In genomic region chr1:170370087-170370486, GRCh38 we compare ENCODE assay signal across 9 cellular contexts.
"Had no signal": no experiment of that assay in that cellular context is flagged by ENCODE, and none has a peak within 500 bp of the region (broad histone marks: within the 10 kb centered on the region; RNA-seq: fewer than 3 reads in every experiment).

No MANE protein-coding gene starts in this region.

- H3K4me1 Mint-ChIP-seq: GM23338 had no signal

- H3K9me3 ChIP-seq: HAP-1 had no signal

- H3K27ac Mint-ChIP-seq: GM23338, H9, HFFc6 had no signal

- H3K27ac ChIP-seq: GM23248 had no signal

- DNase-seq: GM23248, GOT3, H7, H9, HCEC 1CT, HFFc6 had no signal

- H3K36me3 ChIP-seq: HAP-1 had no signal

- H3K4me3 ChIP-seq: GM23248, GM23338, HAP-1 had no signal

- ATAC-seq: GM23338, HCT116 had no signal

- H3K4me3 Mint-ChIP-seq: GM23338, H9, HFFc6 had no signal

- H3K9me3 Mint-ChIP-seq: GM23338, H9, HFFc6 had no signal

- H3K4me1 ChIP-seq: HAP-1 had no signal
